Comparison of ENCODE assay signal across 22 cellular contexts in genomic region chr3:124529826-124530571, GRCh38.
DNase-seq lines count a peak whose midpoint lies in the region; ATAC-seq and TF ChIP-seq lines count a peak whose summit lies in the region.
"Had no signal": no experiment of that assay in that cellular context is flagged by ENCODE, and none has a peak within 500 bp of the region (broad histone marks: within the 10 kb centered on the region; RNA-seq: fewer than 3 reads in every experiment).

No MANE protein-coding gene starts in this region.

- no peaks in the 10 kb centered on the region for H3K9me3 ChIP-seq in endodermal cell (ENCODE audit: control insufficient read depth, low read length)
- no peaks in the 10 kb centered on the region for H3K9me3 ChIP-seq in mucosa of descending colon
- peaks cover 0 to 2% (median 0%) of the 10 kb centered on the region in 12 donors for H3K9me3 ChIP-seq in heart left ventricle
- H3K9me3 ChIP-seq: ascending aorta, gastrocnemius medialis, Peyer's patch, sigmoid colon had no signal

- TF ChIP-seq POLR2A in heart left ventricle (IDR thresholded peaks at IDR 0.05), result no peak

- no TSS peak for BruUV-seq in Calu3 (replicated peaks; lab: Mats Ljungman, UMichigan)

- ATAC-seq in mucosa of descending colon (peak; percentile 34), heart left ventricle (no peak), GM19035 (IDR thresholded peaks at IDR 0.05; ENCODE audit: unreplicated experiment) (no peak)
- ATAC-seq: gastrocnemius medialis; naive thymus-derived CD8-positive, alpha-beta T cell had no signal

- H3K4me3 Mint-ChIP-seq in Calu3 (ENCODE audit: low read depth, unreplicated experiment) (no peak overlapping the region), endodermal cell (no peak overlapping the region)
- H3K4me3 Mint-ChIP-seq: IgD-negative memory B cell; naive thymus-derived CD8-positive, alpha-beta T cell had no signal

- intact Hi-C loops in Calu3 (cut with micrococcal nuclease; ENCODE audit: unreplicated experiment) (no loop called here), mucosa of descending colon (cut with DNase I, micrococcal nuclease) (no loop called here), heart left ventricle (cut with DNase I) (no loop called here)

- H3K27me3 ChIP-seq in endodermal cell (ENCODE audit: control insufficient read depth, insufficient read depth, low read length, poor library complexity, severe bottlenecking) (no peaks in the 10 kb centered on the region), heart left ventricle (no peaks in the 10 kb centered on the region)
- H3K27me3 ChIP-seq: ascending aorta, BLaER1, gastrocnemius medialis, Peyer's patch, sigmoid colon had no signal

- H3K36me3 ChIP-seq in endodermal cell (ENCODE audit: control insufficient read depth, insufficient read depth, low read length) (no peaks in the 10 kb centered on the region), mucosa of descending colon (ENCODE audit: low read depth) (no peaks in the 10 kb centered on the region), heart left ventricle (no peaks in the 10 kb centered on the region)
- H3K36me3 ChIP-seq: BLaER1, gastrocnemius medialis, Peyer's patch, sigmoid colon had no signal

- peak; percentile 53 for DNase-seq in Calu3
- DNase-seq in NCI-H226, result peak; percentile 23
- peak; percentile 66 for DNase-seq in endodermal cell
- no peak for DNase-seq in mucosa of descending colon
- DNase-seq in heart left ventricle, result no peak
- DNase-seq in GM13977 (ENCODE audit: low spot score), result no peak
- DNase-seq in NCI-H1105 (lab: John Stamatoyannopoulos, UW), result no peak
- DNase-seq: activated CD4-positive, alpha-beta T cell treated with anti-CD3 and anti-CD28 coated beads, Interleukin-2, amount 50 U/mL, for 4 hours; effector CD4-positive, alpha-beta T cell; gastrocnemius medialis; GF-D8; kidney; naive thymus-derived CD8-positive, alpha-beta T cell; NCI-H1436; NCI-H69; Peyer's patch; sigmoid colon; stimulated activated naive CD4-positive, alpha-beta T cell treated with Interleukin-2 at 50 U/mL for 16 hours had no signal

- H3K36me3 Mint-ChIP-seq in Calu3 (ENCODE audit: insufficient read depth, unreplicated experiment), result no peaks in the 10 kb centered on the region
- no peaks in the 10 kb centered on the region for H3K36me3 Mint-ChIP-seq in endodermal cell (ENCODE audit: low read depth)
- H3K36me3 Mint-ChIP-seq: IgD-negative memory B cell; naive thymus-derived CD8-positive, alpha-beta T cell had no signal

- H3K9me3 Mint-ChIP-seq in Calu3 (ENCODE audit: low read depth, unreplicated experiment) (no peaks in the 10 kb centered on the region), endodermal cell (peaks cover 3% of the 10 kb centered on the region)

- H3K27me3 Mint-ChIP-seq in Calu3 (ENCODE audit: unreplicated experiment) (peaks cover 48% of the 10 kb centered on the region), endodermal cell (ENCODE audit: insufficient read depth) (peaks cover 4% of the 10 kb centered on the region)

- H3K27ac Mint-ChIP-seq in Calu3 (ENCODE audit: unreplicated experiment), result no peak overlapping the region
- no peak overlapping the region for H3K27ac Mint-ChIP-seq in endodermal cell
- H3K27ac Mint-ChIP-seq: IgD-negative memory B cell; naive thymus-derived CD8-positive, alpha-beta T cell had no signal

- in situ Hi-C loops in GM13977 (cut with MboI; ENCODE audit: low pct_unique_long_range_greater_than_20kb, low sequenced_read_pairs, unreplicated experiment), result no loop called here

- H3K4me1 Mint-ChIP-seq in Calu3 (ENCODE audit: low read depth, unreplicated experiment) (peaks cover 9% of the 10 kb centered on the region), endodermal cell (peaks cover 17% of the 10 kb centered on the region)
- H3K4me1 Mint-ChIP-seq: IgD-negative memory B cell; naive thymus-derived CD8-positive, alpha-beta T cell had no signal

- H3K9ac ChIP-seq in endodermal cell (ENCODE audit: extremely low read depth, low read length, poor library complexity, severe bottlenecking), result no peak overlapping the region
- H3K9ac ChIP-seq: BLaER1 had no signal

- WGBS in endodermal cell (ENCODE audit: insufficient coverage in 1 of 2, insufficient read length in 1 of 2), 2 experiments, result 92 to 94% methylated on average over 2 to 3 of the region's 3 CpGs
- WGBS in heart left ventricle, 4 donors, result 89 to 96% (median 93%) methylated on average over 3 of the region's 3 CpGs

- H3K4me3 ChIP-seq in endodermal cell (ENCODE audit: low read length), result no peak overlapping the region
- H3K4me3 ChIP-seq in mucosa of descending colon, result no peak overlapping the region
- H3K4me3 ChIP-seq in heart left ventricle, result no peak overlapping the region
- H3K4me3 ChIP-seq: ascending aorta, BLaER1, gastrocnemius medialis, Peyer's patch, sigmoid colon had no signal

- no peak for TF ChIP-seq CTCF in Calu3 (IDR thresholded peaks at IDR 0.05; ENCODE audit: unreplicated experiment)
- no peak for TF ChIP-seq CTCF in endodermal cell (conservative IDR thresholded peaks at IDR 0.05)
- no peak for TF ChIP-seq CTCF in mucosa of descending colon (IDR thresholded peaks at IDR 0.05)
- no peak for TF ChIP-seq CTCF in heart left ventricle (IDR thresholded peaks at IDR 0.05)
- no peak for TF ChIP-seq CTCF in GM13977 (IDR thresholded peaks at IDR 0.05; ENCODE audit: extremely low read depth, insufficient read depth, missing control alignments)

- no peak overlapping the region for H3K27ac ChIP-seq in endodermal cell (ENCODE audit: low read depth, low read length)
- no peak overlapping the region for H3K27ac ChIP-seq in heart left ventricle
- H3K27ac ChIP-seq: ascending aorta, BLaER1, gastrocnemius medialis, Peyer's patch, sigmoid colon had no signal

- H3K4me1 ChIP-seq in endodermal cell (ENCODE audit: control insufficient read depth, insufficient read depth, low read length), result no peaks in the 10 kb centered on the region
- no peaks in the 10 kb centered on the region for H3K4me1 ChIP-seq in mucosa of descending colon (ENCODE audit: low read depth)
- H3K4me1 ChIP-seq in heart left ventricle, result no peaks in the 10 kb centered on the region
- H3K4me1 ChIP-seq: ascending aorta, BLaER1, gastrocnemius medialis, Peyer's patch, sigmoid colon had no signal

- CTCF ChIA-PET in Calu3 (lab: Charles Lee), result interaction anchor here (1.0 kb wide), 1 partner anchor 21 kb away, joined by 3 read pairs; no protein-coding TSS in a partner anchor

Comparison
In these comparisons a context has a peak if more than half of its experiments do, and no peak if none do; other contexts are left out.
1. DNase-seq: peak in Calu3 (single experiment), NCI-H226 (single experiment) and endodermal cell (single experiment); none in mucosa of descending colon (0 of 3), heart left ventricle (0 of 5), GM13977 (single experiment) and NCI-H1105 (single experiment).